In the genomic region with DNA sequence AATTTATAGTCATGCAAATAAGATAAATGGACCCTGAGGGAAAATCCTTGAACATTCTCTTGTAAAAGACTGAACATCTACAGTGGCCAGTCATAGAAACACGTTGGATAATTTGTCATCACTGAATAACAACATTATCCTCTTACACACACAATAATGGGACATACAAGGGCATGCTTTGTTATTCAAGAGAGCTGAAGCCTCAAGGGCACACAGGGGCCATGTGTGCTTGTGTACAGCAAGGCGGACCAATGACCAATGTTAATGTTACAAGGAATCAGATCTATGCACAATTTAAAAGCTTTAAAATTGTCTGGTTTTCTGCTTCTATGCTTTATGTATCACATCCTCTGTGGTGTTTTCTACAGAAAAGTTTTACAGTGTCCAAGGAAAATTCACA, we compare ENCODE assay signal across 20 cellular contexts. TPM values are rescaled to one million over a fixed set of nuclear protein-coding genes. Genes with fewer than 3 reads are reported as not detected.
DNase-seq lines count a peak whose midpoint lies in the region; TF ChIP-seq lines count a peak whose summit lies in the region.
"Had no signal": no experiment of that assay in that cellular context is flagged by ENCODE, and none has a peak within 500 bp of the region (broad histone marks: within the 10 kb centered on the region; RNA-seq: fewer than 3 reads in every experiment).

No MANE protein-coding gene starts in this region.

- H3K27ac Mint-ChIP-seq in neural progenitor cell: no peak overlapping the region
- H3K27ac Mint-ChIP-seq: CD8-positive, alpha-beta T cell had no signal

- CTCF ChIA-PET in RWPE1 (lab: Yijun Ruan, JAX): interaction anchor here (0.6 to 1.0 kb wide), 2 partner anchors 18 to 29 kb away, joined by 3 to 4 read pairs; no protein-coding TSS in a partner anchor

- H3K79me2 ChIP-seq in smooth muscle cell (ENCODE audit: low read depth) (peaks cover 100% of the 10 kb centered on the region), neural progenitor cell (ENCODE audit: low read depth) (no peaks in the 10 kb centered on the region)

- H3K9ac ChIP-seq in smooth muscle cell (ENCODE audit: low read depth) (no peak overlapping the region), neural progenitor cell (no peak overlapping the region)
- H3K9ac ChIP-seq: KMS-11 had no signal

- H3K27me3 Mint-ChIP-seq in neural progenitor cell (ENCODE audit: insufficient read depth, low read depth): peaks cover 2% of the 10 kb centered on the region

- H3K36me3 ChIP-seq in smooth muscle cell (ENCODE audit: low read depth) (peaks cover 24% of the 10 kb centered on the region), WERI-Rb-1 (no peaks in the 10 kb centered on the region), neural progenitor cell (no peaks in the 10 kb centered on the region), adrenal gland (replicated peaks in 1 of 2) (no peaks in the 10 kb centered on the region)
- H3K36me3 ChIP-seq: Peyer's patch had no signal

- POLR2A ChIA-PET in RWPE1 (lab: Yijun Ruan, JAX; ENCODE audit: low non-redundant PET): no interaction called here

- intact Hi-C loops in dorsolateral prefrontal cortex (cut with DNase I): no loop called here
- intact Hi-C loops in adrenal gland (cut with DNase I): no loop called here

- H3K4me3 Mint-ChIP-seq in neural progenitor cell: no peak overlapping the region
- H3K4me3 Mint-ChIP-seq: CD8-positive, alpha-beta T cell had no signal

- peaks cover 88% of the 10 kb centered on the region for H3F3A ChIP-seq in smooth muscle cell (ENCODE audit: low read depth)
- no peaks in the 10 kb centered on the region for H3F3A ChIP-seq in neural progenitor cell (ENCODE audit: low read depth)

- DNase-seq in EH (ENCODE audit: low read depth) (peak; percentile 38), dorsolateral prefrontal cortex (peak in 1 of 10 donors; percentile 37), left kidney (ENCODE audit: low read depth, low spot score) (peak; percentile 27), smooth muscle cell (lab: John Stamatoyannopoulos, UW; ENCODE audit: unreplicated experiment) (no peak), WERI-Rb-1 (no peak), neural progenitor cell (ENCODE audit: low spot score) (no peak), RWPE1 (ENCODE audit: low spot score) (no peak), adrenal gland (no peak)
- DNase-seq: ACHN; CD8-positive, alpha-beta T cell; DND-41; GF-D8; MG63; NCI-H1092 treated with DMSO at 0.1 percent for 48 hours; NCI-H1694; NCI-H446 treated with DMSO at 0.1 percent for 48 hours; NCI-H82; Peyer's patch; SHP77 treated with DMSO at 0.1 percent for 48 hours had no signal

- no peak for TF ChIP-seq POLR2A in adrenal gland (IDR thresholded peaks at IDR 0.05)

- peaks cover 6% of the 10 kb centered on the region for H3K4me1 Mint-ChIP-seq in neural progenitor cell

- 49% methylated on average over 2 of the region's 2 CpGs for WGBS in smooth muscle cell (ENCODE audit: low lambda C conversion rate)
- 54 to 71% (median 59%) methylated on average over 2 of the region's 2 CpGs for WGBS in adrenal gland, 4 donors

- peaks cover 3% of the 10 kb centered on the region for H3K9me3 Mint-ChIP-seq in neural progenitor cell
- H3K9me3 Mint-ChIP-seq: CD8-positive, alpha-beta T cell had no signal

- H3K4me1 ChIP-seq in smooth muscle cell (ENCODE audit: low read depth) (no peaks in the 10 kb centered on the region), neural progenitor cell (no peaks in the 10 kb centered on the region), adrenal gland (replicated peaks in 1 of 2) (no peaks in the 10 kb centered on the region)
- H3K4me1 ChIP-seq: Peyer's patch had no signal

- peaks cover 100% of the 10 kb centered on the region for H4K20me1 ChIP-seq in smooth muscle cell (ENCODE audit: low read depth)
- no peaks in the 10 kb centered on the region for H4K20me1 ChIP-seq in neural progenitor cell (ENCODE audit: low read depth)

- H3K27me3 ChIP-seq in dorsolateral prefrontal cortex (peaks cover 0 to 13% (median 0%) of the 10 kb centered on the region in 45 donors), smooth muscle cell (ENCODE audit: low read depth) (no peaks in the 10 kb centered on the region), WERI-Rb-1 (ENCODE audit: insufficient read depth, low read depth, severe bottlenecking) (peaks cover 94% of the 10 kb centered on the region), neural progenitor cell (no peaks in the 10 kb centered on the region), adrenal gland (no peaks in the 10 kb centered on the region)
- H3K27me3 ChIP-seq: MG63 had no signal

- H3K36me3 Mint-ChIP-seq in neural progenitor cell: no peaks in the 10 kb centered on the region

- H2AFZ ChIP-seq in smooth muscle cell (ENCODE audit: low read depth): no peak overlapping the region
- H2AFZ ChIP-seq in neural progenitor cell (replicated peaks): no peak overlapping the region

- TF ChIP-seq CTCF in dorsolateral prefrontal cortex (IDR thresholded peaks at IDR 0.05 in 54 of 56, conservative IDR thresholded peaks at IDR 0.05 in 2 of 56; ENCODE audit: low read depth in 1 of 56, partially characterized antibody in 56 of 56) (no peak), smooth muscle cell (IDR thresholded peaks at IDR 0.05; ENCODE audit: borderline replicate concordance, insufficient read depth, poor library complexity, severe bottlenecking) (no peak), WERI-Rb-1 (IDR thresholded peaks at IDR 0.05; ENCODE audit: low read depth, low read length) (no peak), neural progenitor cell (IDR thresholded peaks at IDR 0.05) (no peak), RWPE1 (conservative IDR thresholded peaks at IDR 0.05; ENCODE audit: low read depth) (no peak), adrenal gland (IDR thresholded peaks at IDR 0.05) (no peak)

- H3K9me3 ChIP-seq in smooth muscle cell (replicated peaks; ENCODE audit: low read depth) (no peaks in the 10 kb centered on the region), WERI-Rb-1 (ENCODE audit: severe bottlenecking) (no peaks in the 10 kb centered on the region), neural progenitor cell (ENCODE audit: low read depth) (no peaks in the 10 kb centered on the region), adrenal gland (replicated peaks in 1 of 3) (no peaks in the 10 kb centered on the region)
- H3K9me3 ChIP-seq: MG63, Peyer's patch had no signal

- H3K4me2 ChIP-seq in smooth muscle cell: peak overlapping the region; percentile 47
- no peak overlapping the region for H3K4me2 ChIP-seq in neural progenitor cell
- H3K4me2 ChIP-seq: KMS-11 had no signal

- peak overlapping the region in 31 of 59 donors; percentile 0 to 81 (median 19) for H3K27ac ChIP-seq in dorsolateral prefrontal cortex
- H3K27ac ChIP-seq in smooth muscle cell (ENCODE audit: low read depth): peak overlapping the region; percentile 86
- H3K27ac ChIP-seq in WERI-Rb-1: no peak overlapping the region
- no peak overlapping the region for H3K27ac ChIP-seq in neural progenitor cell
- no peak overlapping the region for H3K27ac ChIP-seq in RWPE1
- no peak overlapping the region for H3K27ac ChIP-seq in adrenal gland
- H3K27ac ChIP-seq: KMS-11 had no signal

- H3K4me3 ChIP-seq in dorsolateral prefrontal cortex (peak overlapping the region in 9 of 59 donors; percentile 10 to 42 (median 17)), smooth muscle cell (no peak overlapping the region), WERI-Rb-1 (ENCODE audit: low read depth, low read length) (no peak overlapping the region), neural progenitor cell (no peak overlapping the region), adrenal gland (no peak overlapping the region)
- H3K4me3 ChIP-seq: MG63, Peyer's patch had no signal

RNA-seq across cellular contexts. Expression of a gene that starts 23.7 kb away (rescaled TPM):
- total RNA-seq in dorsolateral prefrontal cortex: 1 to 10 TPM in 92 of 120 experiments, under 1 TPM in 28; 0.33 to 9.0 (median 1.7) TPM
- 1,708 and 1,938 TPM in 2 replicates for total RNA-seq in smooth muscle cell
- 643 and 888 TPM in 2 replicates for polyA plus RNA-seq in smooth muscle cell
- 0.41 and 0.50 TPM in 2 replicates for total RNA-seq in neural progenitor cell (ENCODE audit: low replicate concordance)
- total RNA-seq in adrenal gland: 10 to 100 TPM; 17.8 to 69.4 (median 43.7) TPM
- 10 to 100 TPM; 15.5 to 22.4 (median 19.7) TPM for polyA plus RNA-seq in adrenal gland

Comparison
In these comparisons a context has a peak if more than half of its experiments do, and no peak if none do; other contexts are left out.
1. DNase-seq: peak in EH (single experiment) and left kidney (single experiment); none in smooth muscle cell (single experiment), WERI-Rb-1 (single experiment), neural progenitor cell (single experiment), RWPE1 (single experiment) and adrenal gland (0 of 7).
2. H3K27ac ChIP-seq: peak in dorsolateral prefrontal cortex (31 of 59) and smooth muscle cell (single experiment); none in WERI-Rb-1 (single experiment), neural progenitor cell (single experiment), RWPE1 (single experiment) and adrenal gland (0 of 5).
3. RNA of a gene that starts 23.7 kb away (total RNA-seq): 1,708 to 1,938 TPM in smooth muscle cell; 17.8 to 69.4 TPM in adrenal gland, 0.33 to 9.0 TPM in dorsolateral prefrontal cortex and 0.41 to 0.50 TPM in neural progenitor cell; every median in the first group is over 10 times any median in the second.